Comparison of ENCODE assay signal across 8 cellular contexts in the genomic region with DNA sequence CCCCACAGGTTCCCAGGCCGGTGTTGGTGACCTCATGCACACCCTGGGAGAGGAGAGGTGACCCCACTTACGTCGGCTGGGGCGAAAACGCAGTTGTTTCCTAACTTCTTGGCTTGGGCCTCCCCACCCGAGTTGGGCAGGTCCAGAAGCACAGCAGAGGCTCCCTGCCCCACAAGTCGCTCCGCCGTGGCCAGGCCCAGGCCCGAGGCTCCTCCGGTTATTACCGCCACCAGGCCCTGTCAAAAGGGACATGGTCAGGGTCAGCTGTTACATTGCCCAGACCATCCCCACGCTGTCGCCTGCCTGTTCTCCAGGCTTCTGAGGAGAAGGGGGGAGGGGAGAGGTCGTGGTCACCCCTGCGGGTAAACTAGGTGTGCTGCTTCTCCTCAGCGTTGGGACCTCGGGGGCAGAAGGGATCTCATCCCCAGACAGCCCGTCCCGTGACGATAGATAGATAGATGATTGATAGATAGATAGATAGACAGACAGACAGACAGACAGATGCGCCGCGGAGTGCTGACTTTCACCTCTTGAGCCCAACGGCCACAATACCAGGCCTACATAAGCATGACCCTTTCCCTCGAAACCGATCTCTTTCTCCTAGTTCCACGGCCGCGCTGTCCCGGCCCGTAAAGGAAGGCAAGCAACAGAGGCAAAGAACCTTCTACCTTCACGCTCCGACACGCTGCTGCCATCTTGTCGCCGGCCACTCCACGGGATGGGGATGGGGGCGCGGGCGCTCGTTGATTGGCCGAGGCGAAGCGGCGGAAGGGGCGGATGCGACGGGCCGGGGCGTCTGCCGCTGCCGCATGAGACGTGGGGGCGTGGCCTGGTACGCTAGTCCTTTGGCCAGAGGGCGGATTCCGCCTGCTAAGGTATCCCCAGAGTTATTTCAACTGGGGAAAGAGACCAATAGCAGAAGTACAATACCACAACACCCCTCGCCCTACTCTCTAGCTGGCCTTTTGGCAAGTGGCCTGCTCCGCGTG. TPM values are rescaled to one million over a fixed set of nuclear protein-coding genes. Genes with fewer than 3 reads are reported as not detected.
DNase-seq lines count a peak whose midpoint lies in the region; ATAC-seq and TF ChIP-seq lines count a peak whose summit lies in the region.

A gene (minus strand): TSS at position 720 of the 989 bp plus-strand sequence. CDS start 25 bp downstream, at position 695.

- peak within 1 kb of the TSS; percentile 87 to 96 (median 96) for H3K27ac Mint-ChIP-seq in IgD-negative memory B cell
- H3K27ac Mint-ChIP-seq in activated T-cell treated with anti-CD3 and anti-CD28 coated beads, Interleukin-2, amount 50 U/mL, for 24 hours, result peak within 1 kb of the TSS; percentile 93

- ATAC-seq in GM21529 (IDR thresholded peaks at IDR 0.05; ENCODE audit: unreplicated experiment), result peak; percentile 94

- peak within 1 kb of the TSS; percentile 91 to 98 (median 96) for H3K4me3 Mint-ChIP-seq in IgD-negative memory B cell
- peak within 1 kb of the TSS; percentile 93 for H3K4me3 Mint-ChIP-seq in activated T-cell treated with anti-CD3 and anti-CD28 coated beads, Interleukin-2, amount 50 U/mL, for 24 hours

- H3K4me3 ChIP-seq in mucosa of stomach (ENCODE audit: low read length), result peak within 1 kb of the TSS; percentile 50

- no peaks in the 10 kb centered on the region for H3K27me3 ChIP-seq in mucosa of stomach (ENCODE audit: control insufficient read depth, insufficient read depth, low read length)

- no peaks in the 10 kb centered on the region for H3K9me3 ChIP-seq in mucosa of stomach (ENCODE audit: control insufficient read depth, low read length)

- H3K9ac ChIP-seq in mucosa of stomach (ENCODE audit: low read length), result peak within 1 kb of the TSS; percentile 72

- peaks cover 10% of the 10 kb centered on the region for H3K27me3 Mint-ChIP-seq in IgD-negative memory B cell
- peaks cover 32% of the 10 kb centered on the region for H3K27me3 Mint-ChIP-seq in activated T-cell treated with anti-CD3 and anti-CD28 coated beads, Interleukin-2, amount 50 U/mL, for 24 hours

- H3K4me1 Mint-ChIP-seq in IgD-negative memory B cell, result peaks cover 12 to 14% (median 12%) of the 10 kb centered on the region in 3 donors
- H3K4me1 Mint-ChIP-seq in activated T-cell treated with anti-CD3 and anti-CD28 coated beads, Interleukin-2, amount 50 U/mL, for 24 hours (ENCODE audit: low read depth), result peaks cover 32% of the 10 kb centered on the region

- peak; percentile 79 for DNase-seq in DMS 273 treated with DMSO at 0.1 percent for 48 hours (lab: John Stamatoyannopoulos, UW)
- DNase-seq in activated T-cell treated with anti-CD3 and anti-CD28 coated beads, Interleukin-2, amount 50 U/mL, for 24 hours, result peak; percentile 88
- peak; percentile 89 to 92 for DNase-seq in erythroblast (lab: John Stamatoyannopoulos, UW)
- peak; percentile 75 for DNase-seq in stimulated activated CD8-positive, alpha-beta memory T cell treated with anti-CD3 and anti-CD28 coated beads, Interleukin-7, amount 100 ng/mL, for 24 hours (ENCODE audit: low read depth)

- peak; percentile 71 for TF ChIP-seq POLR2A in erythroblast (IDR thresholded peaks at IDR 0.05; ENCODE audit: low read length)

- H3K9me3 Mint-ChIP-seq in IgD-negative memory B cell, result no peaks in the 10 kb centered on the region
- no peaks in the 10 kb centered on the region for H3K9me3 Mint-ChIP-seq in activated T-cell treated with anti-CD3 and anti-CD28 coated beads, Interleukin-2, amount 50 U/mL, for 24 hours

- H3K36me3 Mint-ChIP-seq in IgD-negative memory B cell, result peaks cover 2% of the 10 kb centered on the region
- peaks cover 41% of the 10 kb centered on the region for H3K36me3 Mint-ChIP-seq in activated T-cell treated with anti-CD3 and anti-CD28 coated beads, Interleukin-2, amount 50 U/mL, for 24 hours (ENCODE audit: low read depth)

- peaks cover 4% of the 10 kb centered on the region for H3K4me1 ChIP-seq in mucosa of stomach (ENCODE audit: control insufficient read depth, insufficient read depth, low read length)

- no peaks in the 10 kb centered on the region for H3K36me3 ChIP-seq in mucosa of stomach (ENCODE audit: control insufficient read depth, insufficient read depth, low read length)

TF ChIP-seq in PFSK-1, 5 proteins besides CTCF, POLR2A, EP300 and RAD21:
- TF ChIP-seq SIN3A (IDR thresholded peaks at IDR 0.05; ENCODE audit: borderline replicate concordance, insufficient read depth, low read length) (0 out of 2 replicates have a peak, but pooled peaks have one; percentile 21), POLR2AphosphoS5 (IDR thresholded peaks at IDR 0.05; ENCODE audit: low read depth, low read length) (peak; percentile 83), FOXP2 (optimal IDR thresholded peaks at IDR 0.05; ENCODE audit: borderline replicate concordance, extremely low read depth, extremely low read length, insufficient read depth) (no peak), TAF1 (IDR thresholded peaks at IDR 0.05; ENCODE audit: borderline replicate concordance, insufficient read depth, low read length) (peak; percentile 82; the same call in 1 of the 2 replicates)

RNA-seq across cellular contexts. Expression of the gene that starts here (rescaled TPM):
- polyA plus RNA-seq in IgD-negative memory B cell, result 133 TPM
- 139 TPM for polyA plus RNA-seq in PFSK-1 (2012; ENCODE audit: insufficient read length, low read depth)

Comparison
In these comparisons a context has a peak if more than half of its experiments do, and no peak if none do; other contexts are left out.
1. Peak in every context shown above with its lines: DNase-seq, ATAC-seq and H3K4me3 ChIP-seq.